1 cellular context compared by ENCODE assay signal in genomic region chr7:7054252-7054830, GRCh38.
TF ChIP-seq lines count a peak whose summit lies in the region.

No MANE protein-coding gene starts in this region.

TF ChIP-seq in K562, 482 proteins besides CTCF, POLR2A, EP300 and RAD21 (continued from another document):
- no peak for TF ChIP-seq ZNF318 (IDR thresholded peaks at IDR 0.05; ENCODE audit: borderline replicate concordance in 1 of 2, low read depth in 1 of 2)
- TF ChIP-seq KLF1 (tag; IDR thresholded peaks at IDR 0.05), result no peak
- no peak for TF ChIP-seq TEAD1 (CRISPR knock-in tag; IDR thresholded peaks at IDR 0.05)
- no peak for TF ChIP-seq ZNF217 (CRISPR knock-in tag; IDR thresholded peaks at IDR 0.05)
- no peak for TF ChIP-seq FOXJ2 (tag; IDR thresholded peaks at IDR 0.05)
- TF ChIP-seq ZNF436 (CRISPR knock-in tag; IDR thresholded peaks at IDR 0.05), result no peak
- no peak for TF ChIP-seq CUX1 (CRISPR knock-in tag; IDR thresholded peaks at IDR 0.05)
- TF ChIP-seq ZNF12 (CRISPR knock-in tag; IDR thresholded peaks at IDR 0.05), result no peak
- TF ChIP-seq ZFP30 (CRISPR knock-in tag; IDR thresholded peaks at IDR 0.05; ENCODE audit: borderline replicate concordance), result no peak
- no peak for TF ChIP-seq ZFX (CRISPR knock-in tag; IDR thresholded peaks at IDR 0.05)
- TF ChIP-seq HNRNPL (IDR thresholded peaks at IDR 0.05; ENCODE audit: low read depth, low read length), result no peak
TF ChIP-seq in K562: peak in this region for 0.
